Comparison of ENCODE assay signal across 25 cellular contexts in genomic region chr20:634526-634925, GRCh38. TPM values are rescaled to one million over a fixed set of nuclear protein-coding genes. Genes with fewer than 3 reads are reported as not detected.
A peak's percentile ranks its signal among the peaks of the same experiment; 100 is the strongest.
DNase-seq lines count a peak whose midpoint lies in the region; ATAC-seq and TF ChIP-seq lines count a peak whose summit lies in the region.
"Had no signal": no experiment of that assay in that cellular context is flagged by ENCODE, and none has a peak within 500 bp of the region (broad histone marks: within the 10 kb centered on the region; RNA-seq: fewer than 3 reads in every experiment).

No MANE protein-coding gene starts in this region.

- TF ChIP-seq CTCF in neural crest cell (conservative IDR thresholded peaks at IDR 0.05), result no peak
- TF ChIP-seq CTCF in suprapubic skin (IDR thresholded peaks at IDR 0.05), result no peak

- H3K4me1 Mint-ChIP-seq in neural crest cell, result no peaks in the 10 kb centered on the region
- H3K4me1 Mint-ChIP-seq: activated naive CD8-positive, alpha-beta T cell treated with anti-CD3 and anti-CD28 coated beads for 36 hours; CD4-positive, CD25-positive, alpha-beta regulatory T cell; naive thymus-derived CD8-positive, alpha-beta T cell had no signal

- H3K27ac Mint-ChIP-seq in neural crest cell (ENCODE audit: unreplicated experiment), result peak overlapping the region; percentile 62
- H3K27ac Mint-ChIP-seq: activated naive CD8-positive, alpha-beta T cell treated with anti-CD3 and anti-CD28 coated beads for 36 hours; CD4-positive, CD25-positive, alpha-beta regulatory T cell; naive thymus-derived CD8-positive, alpha-beta T cell had no signal

- H3K4me1 ChIP-seq in suprapubic skin, result no peaks in the 10 kb centered on the region
- H3K4me1 ChIP-seq: psoas muscle, vagina had no signal

- WGBS in suprapubic skin, result 28% methylated on average over 9 of the region's 11 CpGs

- H3K4me3 Mint-ChIP-seq in neural crest cell, result no peak overlapping the region
- H3K4me3 Mint-ChIP-seq: activated naive CD8-positive, alpha-beta T cell treated with anti-CD3 and anti-CD28 coated beads for 36 hours; CD4-positive, CD25-positive, alpha-beta regulatory T cell; naive thymus-derived CD8-positive, alpha-beta T cell had no signal

- no peak for TF ChIP-seq POLR2A in suprapubic skin (IDR thresholded peaks at IDR 0.05)

- TF ChIP-seq EP300 in suprapubic skin (IDR thresholded peaks at IDR 0.05), result no peak

- peaks cover 15% of the 10 kb centered on the region for H3K27me3 Mint-ChIP-seq in neural crest cell (ENCODE audit: low read depth)

- no peaks in the 10 kb centered on the region for H3K9me3 Mint-ChIP-seq in neural crest cell
- H3K9me3 Mint-ChIP-seq: activated naive CD8-positive, alpha-beta T cell treated with anti-CD3 and anti-CD28 coated beads for 36 hours; CD4-positive, CD25-positive, alpha-beta regulatory T cell; naive thymus-derived CD8-positive, alpha-beta T cell had no signal

- H3K9me3 ChIP-seq in suprapubic skin, result no peaks in the 10 kb centered on the region
- H3K9me3 ChIP-seq: psoas muscle, vagina had no signal

- DNase-seq in COR-L47 (lab: John Stamatoyannopoulos, UW) (peak; percentile 58), NCI-H1694 (lab: John Stamatoyannopoulos, UW) (peak; percentile 81), caudate nucleus (lab: John Stamatoyannopoulos, UW) (peak in 32 of 61 donors; percentile 2 to 65 (median 17)), neural crest cell (ENCODE audit: low read depth, low spot score) (no peak), suprapubic skin (ENCODE audit: low spot score in 2 of 2) (no peak), G401 (ENCODE audit: low spot score) (no peak)
- DNase-seq in activated effector memory CD4-positive, alpha-beta T cell treated with Interleukin-2 at 50 U/mL for 16 hours, result no peak
- DNase-seq: activated CD8-positive, alpha-beta memory T cell treated with anti-CD3 and anti-CD28 coated beads for 24 hours; activated naive CD8-positive, alpha-beta T cell treated with anti-CD3 and anti-CD28 coated beads for 36 hours; activated T-cell treated with anti-CD3 and anti-CD28 coated beads, Interleukin-2, amount 50 U/mL, for 48 hours; CD4-positive, CD25-positive, alpha-beta regulatory T cell; kidney glomerular epithelial cell; mesendoderm; MM.1S; naive thymus-derived CD8-positive, alpha-beta T cell; NCI-H2029; NCI-H774; psoas muscle; small intestine; stimulated activated CD4-positive, alpha-beta T cell treated with anti-CD3 and anti-CD28 coated beads, Interleukin-4, amount 100 ng/mL, for 24 hours had no signal

- no peaks in the 10 kb centered on the region for H3K36me3 Mint-ChIP-seq in neural crest cell (ENCODE audit: low read depth)
- H3K36me3 Mint-ChIP-seq: activated naive CD8-positive, alpha-beta T cell treated with anti-CD3 and anti-CD28 coated beads for 36 hours; CD4-positive, CD25-positive, alpha-beta regulatory T cell; naive thymus-derived CD8-positive, alpha-beta T cell had no signal

- H3K4me3 ChIP-seq in suprapubic skin, result no peak overlapping the region
- H3K4me3 ChIP-seq: psoas muscle, SK-N-MC, vagina had no signal

- H3K27ac ChIP-seq in caudate nucleus (ENCODE audit: low read depth, low read length) (no peak overlapping the region), suprapubic skin (no peak overlapping the region)
- H3K27ac ChIP-seq: psoas muscle, SK-N-MC, vagina had no signal

- ATAC-seq in GM18511 (IDR thresholded peaks at IDR 0.05; ENCODE audit: unreplicated experiment), result no peak
- ATAC-seq: activated CD4-positive, CD25-positive, alpha-beta regulatory T cell treated with anti-CD3 and anti-CD28 coated beads, Interleukin-2, amount 50 U/mL, for 24 hours; naive thymus-derived CD8-positive, alpha-beta T cell; psoas muscle had no signal

- in situ Hi-C loops in G401 (cut with HindIII; ENCODE audit: low sequenced_read_pairs), result no loop called here

- peaks cover 25% of the 10 kb centered on the region for H3K27me3 ChIP-seq in suprapubic skin
- H3K27me3 ChIP-seq: vagina had no signal

- H3K36me3 ChIP-seq in suprapubic skin, result no peaks in the 10 kb centered on the region
- H3K36me3 ChIP-seq: vagina had no signal

RNA-seq across cellular contexts. Expression of gene SRXN1, which starts 18.5 kb away (rescaled TPM):
- total RNA-seq in neural crest cell, result 10.7 and 12.6 TPM in 2 replicates
- 10 to 100 TPM in 3 of 4 donors, 1 to 10 TPM in 1; 7.8 to 27.7 (median 21.0) TPM for total RNA-seq in suprapubic skin
- 65.4 and 70.6 TPM in 2 replicates for total RNA-seq in G401 (2014; rRNA removed; shearing (Covaris generic))

RNA-seq across cellular contexts. Expression of gene TCF15, which starts 24.4 kb away (rescaled TPM):
- 0.32 and 0.61 TPM in 2 replicates for total RNA-seq in neural crest cell
- total RNA-seq in suprapubic skin, result under 1 TPM in 1 of 4 donors, not detected in 3; 0.76 TPM
- total RNA-seq in G401 (2014; rRNA removed; shearing (Covaris generic)), result 0.10 and 3.1 TPM in 2 replicates
- total RNA-seq: CD4-positive, CD25-positive, alpha-beta regulatory T cell; naive thymus-derived CD8-positive, alpha-beta T cell; vagina had no signal

RNA-seq across cellular contexts. Expression of gene SCRT2, which starts 41.1 kb away (rescaled TPM):
- total RNA-seq in neural crest cell (3.7 and 4.1 TPM in 2 replicates), suprapubic skin (not detected)
- not detected in 2 replicates for total RNA-seq in G401 (2014; rRNA removed; shearing (Covaris generic))
- total RNA-seq: activated naive CD8-positive, alpha-beta T cell treated with anti-CD3 and anti-CD28 coated beads for 36 hours; CD4-positive, CD25-positive, alpha-beta regulatory T cell; endothelial cell of umbilical vein; naive thymus-derived CD8-positive, alpha-beta T cell; psoas muscle; vagina had no signal

Comparison
In these comparisons a context has a peak if more than half of its experiments do, and no peak if none do; other contexts are left out.
1. DNase-seq: peak in COR-L47 (single experiment), NCI-H1694 (single experiment) and caudate nucleus (32 of 61); none in neural crest cell (single experiment), activated effector memory CD4-positive, alpha-beta T cell treated with Interleukin-2 at 50 U/mL for 16 hours (single experiment), suprapubic skin (0 of 2) and G401 (single experiment).